In genomic region chr13:97879646-97880297, GRCh38 we compare ENCODE assay signal across 12 cellular contexts.
DNase-seq lines count a peak whose midpoint lies in the region; ATAC-seq, FAIRE-seq and TF ChIP-seq lines count a peak whose summit lies in the region.
"Had no signal": no experiment of that assay in that cellular context is flagged by ENCODE, and none has a peak within 500 bp of the region (broad histone marks: within the 10 kb centered on the region; RNA-seq: fewer than 3 reads in every experiment).

No MANE protein-coding gene starts in this region.

- DNase-seq in HFF-Myc (ENCODE audit: extremely low read depth, low read depth) (peak; percentile 55), astrocyte (ENCODE audit: low read depth) (peak; percentile 88), left ventricle myocardium superior (no peak), nucleus accumbens (lab: John Stamatoyannopoulos, UW) (no peak), middle frontal gyrus (ENCODE audit: extremely low spot score, low spot score) (no peak)
- no peak for DNase-seq in stimulated activated naive B cell treated with anti-CD40 and anti-IgM and Interleukin-4, amounts not matched to agents 10 μg/mL and 1 μg/mL and 100 μg/mL, for 72 hours

- peak overlapping the region; percentile 7 for H3K4me3 Mint-ChIP-seq in astrocyte (ENCODE audit: unreplicated experiment)
- H3K4me3 Mint-ChIP-seq in stimulated activated naive B cell treated with anti-CD40 and anti-IgM and Interleukin-4, amounts not matched to agents 10 μg/mL and 1 μg/mL and 100 μg/mL, for 72 hours: no peak overlapping the region

- H3K9ac ChIP-seq in astrocyte (ENCODE audit: low read length): peak overlapping the region; percentile 67
- H3K9ac ChIP-seq: BLaER1 treated with 17β-estradiol and CSF1 and Interleukin-3, amounts not matched to agents 10 nM and 100 nM; KMS-11 had no signal

- H3K79me2 ChIP-seq in astrocyte (ENCODE audit: insufficient read depth, low read length): no peaks in the 10 kb centered on the region

- peak; percentile 70 for ATAC-seq in left ventricle myocardium superior
- no peak for ATAC-seq in stimulated activated naive B cell treated with anti-CD40 and anti-IgM and Interleukin-4, amounts not matched to agents 10 μg/mL and 1 μg/mL and 100 μg/mL, for 72 hours (replicated peaks)
- no peak for ATAC-seq in HG02884 (IDR thresholded peaks at IDR 0.05; ENCODE audit: unreplicated experiment)

- peak overlapping the region; percentile 75 for H3K4me2 ChIP-seq in astrocyte (ENCODE audit: low read length)
- H3K4me2 ChIP-seq: BLaER1 treated with 17β-estradiol and CSF1 and Interleukin-3, amounts not matched to agents 10 nM and 100 nM; KMS-11 had no signal

- no peaks in the 10 kb centered on the region for H3K9me3 Mint-ChIP-seq in astrocyte (ENCODE audit: unreplicated experiment)
- peaks cover 0 to 2% of the 10 kb centered on the region in 2 donors for H3K9me3 Mint-ChIP-seq in stimulated activated naive B cell treated with anti-CD40 and anti-IgM and Interleukin-4, amounts not matched to agents 10 μg/mL and 1 μg/mL and 100 μg/mL, for 72 hours

- peak overlapping the region; percentile 94 for H3K27ac Mint-ChIP-seq in astrocyte (ENCODE audit: unreplicated experiment)
- H3K27ac Mint-ChIP-seq in stimulated activated naive B cell treated with anti-CD40 and anti-IgM and Interleukin-4, amounts not matched to agents 10 μg/mL and 1 μg/mL and 100 μg/mL, for 72 hours: no peak overlapping the region

- no peaks in the 10 kb centered on the region for H3K9me3 ChIP-seq in astrocyte (ENCODE audit: insufficient read depth, low read depth, low read length)
- H3K9me3 ChIP-seq: BLaER1 treated with 17β-estradiol and CSF1 and Interleukin-3, amounts not matched to agents 10 nM and 100 nM; vagina had no signal

- TF ChIP-seq CTCF in HFF-Myc (IDR thresholded peaks at IDR 0.05; ENCODE audit: low read depth, low read length, missing control alignments) (no peak), astrocyte (IDR thresholded peaks at IDR 0.05; ENCODE audit: insufficient read depth, low read depth, low read length) (no peak)

- H3K36me3 Mint-ChIP-seq in astrocyte (ENCODE audit: low read depth, unreplicated experiment): no peaks in the 10 kb centered on the region
- no peaks in the 10 kb centered on the region for H3K36me3 Mint-ChIP-seq in stimulated activated naive B cell treated with anti-CD40 and anti-IgM and Interleukin-4, amounts not matched to agents 10 μg/mL and 1 μg/mL and 100 μg/mL, for 72 hours

- H3K4me1 ChIP-seq in astrocyte (ENCODE audit: insufficient read depth, low read length): peaks cover 25% of the 10 kb centered on the region
- H3K4me1 ChIP-seq: BLaER1 treated with 17β-estradiol and CSF1 and Interleukin-3, amounts not matched to agents 10 nM and 100 nM; vagina had no signal

- peaks cover 3% of the 10 kb centered on the region for H3K27me3 Mint-ChIP-seq in astrocyte (ENCODE audit: low read depth, unreplicated experiment)
- H3K27me3 Mint-ChIP-seq in stimulated activated naive B cell treated with anti-CD40 and anti-IgM and Interleukin-4, amounts not matched to agents 10 μg/mL and 1 μg/mL and 100 μg/mL, for 72 hours: peaks cover 23 to 24% of the 10 kb centered on the region in 2 donors

- peak; percentile 82 for FAIRE-seq in A204.1 (lab: Jason Lieb, UNC)
- FAIRE-seq in astrocyte (lab: Jason Lieb, UNC): peak; percentile 89
- FAIRE-seq: GM12891 had no signal

- intact Hi-C loops in left ventricle myocardium superior (cut with micrococcal nuclease): no loop called here

- H4K20me1 ChIP-seq in astrocyte (ENCODE audit: insufficient read depth, low read length): no peaks in the 10 kb centered on the region
- H4K20me1 ChIP-seq: BLaER1 treated with 17β-estradiol and CSF1 and Interleukin-3, amounts not matched to agents 10 nM and 100 nM had no signal

- H3K27ac ChIP-seq in astrocyte (ENCODE audit: low read depth, low read length): peak overlapping the region; percentile 90
- H3K27ac ChIP-seq: BLaER1 treated with 17β-estradiol and CSF1 and Interleukin-3, amounts not matched to agents 10 nM and 100 nM; KMS-11; vagina had no signal

- H3K27me3 ChIP-seq in astrocyte (ENCODE audit: insufficient read depth, low read length): no peaks in the 10 kb centered on the region
- H3K27me3 ChIP-seq: BLaER1 treated with 17β-estradiol and CSF1 and Interleukin-3, amounts not matched to agents 10 nM and 100 nM; vagina had no signal

- H3K4me3 ChIP-seq in HFF-Myc (replicated peaks; ENCODE audit: low read depth, low read length) (no peak overlapping the region), astrocyte (ENCODE audit: insufficient read depth, low read depth, low read length) (no peak overlapping the region)
- H3K4me3 ChIP-seq: BLaER1 treated with 17β-estradiol and CSF1 and Interleukin-3, amounts not matched to agents 10 nM and 100 nM; vagina had no signal

- H3K4me1 Mint-ChIP-seq in astrocyte (ENCODE audit: low read depth, unreplicated experiment): peaks cover 22% of the 10 kb centered on the region
- no peaks in the 10 kb centered on the region for H3K4me1 Mint-ChIP-seq in stimulated activated naive B cell treated with anti-CD40 and anti-IgM and Interleukin-4, amounts not matched to agents 10 μg/mL and 1 μg/mL and 100 μg/mL, for 72 hours

- H3K36me3 ChIP-seq in astrocyte (ENCODE audit: insufficient read depth, low read length): no peaks in the 10 kb centered on the region
- H3K36me3 ChIP-seq: BLaER1 treated with 17β-estradiol and CSF1 and Interleukin-3, amounts not matched to agents 10 nM and 100 nM; vagina had no signal

- peak overlapping the region; percentile 44 for H2AFZ ChIP-seq in astrocyte (ENCODE audit: low read depth, low read length)

Comparison
In these comparisons a context has a peak if more than half of its experiments do, and no peak if none do; other contexts are left out.
1. DNase-seq: peak in HFF-Myc (single experiment) and astrocyte (single experiment); none in left ventricle myocardium superior (single experiment), stimulated activated naive B cell treated with anti-CD40 and anti-IgM and Interleukin-4, amounts not matched to agents 10 μg/mL and 1 μg/mL and 100 μg/mL, for 72 hours (single experiment), nucleus accumbens (0 of 56) and middle frontal gyrus (single experiment).